Comparison of ENCODE assay signal across 14 cellular contexts in the genomic region with DNA sequence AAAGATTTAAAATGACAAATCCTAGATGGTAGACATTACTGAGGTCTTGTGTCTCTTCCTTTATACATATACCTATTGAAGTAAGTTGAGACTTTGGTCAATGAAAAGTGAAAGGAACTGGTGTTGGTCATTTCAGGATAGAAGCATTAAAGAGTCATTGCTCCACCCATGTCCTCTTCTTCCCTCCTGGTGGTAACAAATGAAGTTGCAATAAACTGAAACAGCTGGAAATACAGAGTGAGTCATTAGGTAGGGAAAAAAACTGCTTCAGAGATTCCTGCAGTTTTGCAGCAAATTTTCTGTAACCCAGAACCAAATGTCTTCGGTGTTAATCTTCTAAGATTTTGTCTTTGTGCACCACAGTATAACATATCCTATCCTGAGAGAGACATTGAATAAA.
A peak's percentile ranks its signal among the peaks of the same experiment; 100 is the strongest.
DNase-seq lines count a peak whose midpoint lies in the region; ATAC-seq and TF ChIP-seq lines count a peak whose summit lies in the region.
"Had no signal": no experiment of that assay in that cellular context is flagged by ENCODE, and none has a peak within 500 bp of the region (broad histone marks: within the 10 kb centered on the region; RNA-seq: fewer than 3 reads in every experiment).

No MANE protein-coding gene starts in this region.

- H3K4me3 Mint-ChIP-seq in T-helper 17 cell, result no peak overlapping the region
- H3K4me3 Mint-ChIP-seq: activated T-helper 1 cell treated with anti-CD3 and anti-CD28 coated beads, Interleukin-12 subunit alpha, Interleukin-12 subunit beta, Interleukin-2, Interleukin-4 antibody, amounts not matched to agents 30 ng/mL and 10 ng/mL and 1 ng/mL, durations not matched to agents 14 hours and 24 hours and 36 hours; brain had no signal

- dilution Hi-C loops in IMR-90 (cut with HindIII; ENCODE audit: low sequenced_read_pairs, unreplicated experiment), result no loop called here

- H4K5ac ChIP-seq in IMR-90 (ENCODE audit: low read depth, low read length), result no peak overlapping the region

- H3K79me1 ChIP-seq in IMR-90 (ENCODE audit: low read depth in 1 of 2, low read length in 2 of 2), result no peaks in the 10 kb centered on the region

- ATAC-seq in IMR-90 (ENCODE audit: low read depth), result peak; percentile 60; the same call in 1 of the 2 replicates
- ATAC-seq in GM21447 (IDR thresholded peaks at IDR 0.05; ENCODE audit: unreplicated experiment), result no peak
- ATAC-seq in T-helper 17 cell, result no peak

- in situ Hi-C loops in IMR-90 (cut with MboI; ENCODE audit: low sequenced_read_pairs), result no loop called here

- no peak overlapping the region for H4K91ac ChIP-seq in IMR-90 (ENCODE audit: insufficient read depth, low read depth, low read length)

- no peak overlapping the region for H2AFZ ChIP-seq in IMR-90 (replicated peaks; ENCODE audit: low read length, poor library complexity)

- no TSS peak for BruUV-seq in IMR-90 (replicated peaks; lab: Mats Ljungman, UMichigan)

- no peak overlapping the region for H3K23ac ChIP-seq in IMR-90 (ENCODE audit: low read depth, low read length)

- no peaks in the 10 kb centered on the region for H3K36me3 ChIP-seq in IMR-90 (ENCODE audit: control insufficient read depth, insufficient read depth, low read length)
- H3K36me3 ChIP-seq: esophagus squamous epithelium had no signal

- no peaks in the 10 kb centered on the region for H3K4me1 ChIP-seq in IMR-90 (ENCODE audit: control insufficient read depth, insufficient read depth, low read length)
- H3K4me1 ChIP-seq: esophagus squamous epithelium had no signal

- no peaks in the 10 kb centered on the region for H4K20me1 ChIP-seq in IMR-90 (ENCODE audit: insufficient read depth, low read length)

- H3K27me3 Mint-ChIP-seq in T-helper 17 cell, result no peaks in the 10 kb centered on the region

- no peak overlapping the region for H3K4me2 ChIP-seq in IMR-90 (ENCODE audit: low read depth, low read length)

- no peaks in the 10 kb centered on the region for H3K27me3 ChIP-seq in IMR-90 (ENCODE audit: control insufficient read depth, insufficient read depth, low read length)
- H3K27me3 ChIP-seq: esophagus squamous epithelium had no signal

- H2BK20ac ChIP-seq in IMR-90 (ENCODE audit: low read depth, low read length), result no peak overlapping the region

- TF ChIP-seq POLR2A in IMR-90 (IDR thresholded peaks at IDR 0.05; ENCODE audit: low read depth, low read length), result no peak

- no peak overlapping the region for H3K18ac ChIP-seq in IMR-90 (ENCODE audit: low read depth, low read length)

- H2BK5ac ChIP-seq in IMR-90 (ENCODE audit: low read depth, low read length, poor library complexity, severe bottlenecking), result no peak overlapping the region

- peak; percentile 21 for TF ChIP-seq CTCF in C4-2B (conservative IDR thresholded peaks at IDR 0.05)
- TF ChIP-seq CTCF in IMR-90 (conservative IDR thresholded peaks at IDR 0.05; ENCODE audit: low read depth, low read length), result 0 out of 2 replicates have a peak, but pooled peaks have one; percentile 7

- H2BK15ac ChIP-seq in IMR-90 (ENCODE audit: low read depth, low read length), result no peak overlapping the region

- H3K14ac ChIP-seq in IMR-90 (replicated peaks; ENCODE audit: low read depth, low read length), result no peak overlapping the region

- no peak overlapping the region for H3K4ac ChIP-seq in IMR-90 (ENCODE audit: low read depth, low read length)

- H3K9me3 ChIP-seq in IMR-90 (ENCODE audit: control insufficient read depth, insufficient read depth, low read length), result no peaks in the 10 kb centered on the region
- H3K9me3 ChIP-seq in T-helper 17 cell (ENCODE audit: control insufficient read depth, low read length, poor library complexity, severe bottlenecking), result no peaks in the 10 kb centered on the region
- H3K9me3 ChIP-seq: esophagus squamous epithelium had no signal

- H2BK120ac ChIP-seq in IMR-90 (ENCODE audit: low read depth, low read length), result no peak overlapping the region

- H4K8ac ChIP-seq in IMR-90 (ENCODE audit: low read depth in 2 of 2, low read length in 2 of 2), result no peak overlapping the region

- H3K4me3 ChIP-seq in IMR-90 (ENCODE audit: insufficient read depth, low read depth, low read length), result no peak overlapping the region
- H3K4me3 ChIP-seq: esophagus squamous epithelium had no signal

- H3K9ac ChIP-seq in IMR-90 (ENCODE audit: low read depth, low read length), result no peak overlapping the region

- intact Hi-C loops in IMR-90 (cut with micrococcal nuclease) (no loop called here), head of caudate nucleus (cut with DNase I) (no loop called here)

- peak; percentile 27 for DNase-seq in IMR-90
- DNase-seq in astrocyte of the hippocampus (ENCODE audit: low read depth, low spot score), result peak; percentile 5
- peak; percentile 18 for DNase-seq in kidney glomerular epithelial cell (lab: John Stamatoyannopoulos, UW)
- no peak for DNase-seq in head of caudate nucleus
- no peak for DNase-seq in T-helper 17 cell
- no peak for DNase-seq in ecto neural progenitor cell (ENCODE audit: low spot score)
- DNase-seq: esophagus squamous epithelium; NCI-H510A; SIG-M5; stimulated activated CD4-positive, alpha-beta T cell treated with anti-CD3 and anti-CD28 coated beads, Interleukin-15, amount 100 ng/mL, for 24 hours had no signal

- H2AK9ac ChIP-seq in IMR-90 (replicated peaks; ENCODE audit: low read depth, low read length, poor library complexity), result no peak overlapping the region

- POLR2A ChIA-PET in IMR-90 (lab: Charles Lee; ENCODE audit: unreplicated experiment), result no interaction called here

- no peaks in the 10 kb centered on the region for H3K4me1 Mint-ChIP-seq in T-helper 17 cell
- H3K4me1 Mint-ChIP-seq: brain had no signal

- WGBS in IMR-90 (ENCODE audit: extremely low coverage in 2 of 2, insufficient read length in 1 of 2), 2 experiments, result no CpG with 5 or more reads among the region's 1 CpG

- H3K27ac Mint-ChIP-seq in T-helper 17 cell, result no peak overlapping the region
- H3K27ac Mint-ChIP-seq: activated T-helper 1 cell treated with anti-CD3 and anti-CD28 coated beads, Interleukin-12 subunit alpha, Interleukin-12 subunit beta, Interleukin-2, Interleukin-4 antibody, amounts not matched to agents 30 ng/mL and 10 ng/mL and 1 ng/mL, durations not matched to agents 14 hours and 24 hours and 36 hours; brain had no signal

- H3K9me1 ChIP-seq in IMR-90 (ENCODE audit: insufficient read depth, low read length), result no peaks in the 10 kb centered on the region

- TF ChIP-seq RAD21 in IMR-90 (IDR thresholded peaks at IDR 0.05; ENCODE audit: low read length), result no peak

- no peak overlapping the region for H3K56ac ChIP-seq in IMR-90 (ENCODE audit: extremely low read depth, insufficient read depth, low read length)

- H3K27ac ChIP-seq in C4-2B, result no peak overlapping the region
- no peak overlapping the region for H3K27ac ChIP-seq in IMR-90 (ENCODE audit: insufficient read depth, low read length)
- H3K27ac ChIP-seq: esophagus squamous epithelium had no signal

- H3K36me3 Mint-ChIP-seq in T-helper 17 cell (ENCODE audit: low read depth), result no peaks in the 10 kb centered on the region
- H3K36me3 Mint-ChIP-seq: brain had no signal

- no peak overlapping the region for H2AK5ac ChIP-seq in IMR-90 (ENCODE audit: low read depth, low read length)

- CTCF ChIA-PET in IMR-90 (lab: Yijun Ruan, JAX), result no interaction called here

TF ChIP-seq in IMR-90, 13 proteins besides CTCF, POLR2A, EP300 and RAD21:
- TF ChIP-seq FOS (IDR thresholded peaks at IDR 0.05; ENCODE audit: low read depth, low read length), result no peak
- TF ChIP-seq MAFK (IDR thresholded peaks at IDR 0.05; ENCODE audit: low read depth, low read length), result no peak
- TF ChIP-seq CEBPB (IDR thresholded peaks at IDR 0.05; ENCODE audit: low read depth, low read length), result no peak
- no peak for TF ChIP-seq RCOR1 (IDR thresholded peaks at IDR 0.05; ENCODE audit: insufficient replicate concordance, low read length)
- no peak for TF ChIP-seq MXI1 (IDR thresholded peaks at IDR 0.05; ENCODE audit: borderline replicate concordance, low read depth, low read length)
- no peak for TF ChIP-seq SMC3 (IDR thresholded peaks at IDR 0.05; ENCODE audit: low read depth, low read length)
- TF ChIP-seq MAZ (IDR thresholded peaks at IDR 0.05; ENCODE audit: borderline replicate concordance, low read depth, low read length), result no peak
- no peak for TF ChIP-seq CHD1 (IDR thresholded peaks at IDR 0.05; ENCODE audit: low read depth, low read length)
- TF ChIP-seq RFX5 (IDR thresholded peaks at IDR 0.05; ENCODE audit: low read depth, low read length), result no peak
- TF ChIP-seq BHLHE40 (IDR thresholded peaks at IDR 0.05; ENCODE audit: low read depth, low read length), result no peak
- TF ChIP-seq, protein P1, sequence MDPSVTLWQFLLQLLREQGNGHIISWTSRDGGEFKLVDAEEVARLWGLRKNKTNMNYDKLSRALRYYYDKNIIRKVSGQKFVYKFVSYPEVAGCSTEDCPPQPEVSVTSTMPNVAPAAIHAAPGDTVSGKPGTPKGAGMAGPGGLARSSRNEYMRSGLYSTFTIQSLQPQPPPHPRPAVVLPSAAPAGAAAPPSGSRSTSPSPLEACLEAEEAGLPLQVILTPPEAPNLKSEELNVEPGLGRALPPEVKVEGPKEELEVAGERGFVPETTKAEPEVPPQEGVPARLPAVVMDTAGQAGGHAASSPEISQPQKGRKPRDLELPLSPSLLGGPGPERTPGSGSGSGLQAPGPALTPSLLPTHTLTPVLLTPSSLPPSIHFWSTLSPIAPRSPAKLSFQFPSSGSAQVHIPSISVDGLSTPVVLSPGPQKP (IDR thresholded peaks at IDR 0.05; ENCODE audit: borderline replicate concordance, low read depth, low read length), result no peak

Comparison
In these comparisons a context has a peak if more than half of its experiments do, and no peak if none do; other contexts are left out.
1. DNase-seq: peak in IMR-90 (single experiment), astrocyte of the hippocampus (single experiment) and kidney glomerular epithelial cell (single experiment); none in head of caudate nucleus (0 of 42), T-helper 17 cell (0 of 3) and ecto neural progenitor cell (single experiment).